10 cellular contexts compared by ENCODE assay signal in genomic region chr2:229408356-229408755, GRCh38.
DNase-seq lines count a peak whose midpoint lies in the region; ATAC-seq and TF ChIP-seq lines count a peak whose summit lies in the region.
"Had no signal": no experiment of that assay in that cellular context is flagged by ENCODE, and none has a peak within 500 bp of the region (broad histone marks: within the 10 kb centered on the region; RNA-seq: fewer than 3 reads in every experiment).

No MANE protein-coding gene starts in this region.

- H3K27ac ChIP-seq in SJSA1 (peak overlapping the region; percentile 100), smooth muscle cell (ENCODE audit: low read depth) (peak overlapping the region; percentile 88)

- H3K9me3 Mint-ChIP-seq in glutamatergic neuron (ENCODE audit: unreplicated experiment): no peaks in the 10 kb centered on the region
- peaks cover 7% of the 10 kb centered on the region for H3K9me3 Mint-ChIP-seq in activated T-helper 17 cell treated with anti-CD3 and anti-CD28 coated beads, Interleukin-2, amount 50 U/mL, for 72 hours

- H3K4me3 Mint-ChIP-seq in glutamatergic neuron (ENCODE audit: unreplicated experiment): no peak overlapping the region
- H3K4me3 Mint-ChIP-seq in activated T-helper 17 cell treated with anti-CD3 and anti-CD28 coated beads, Interleukin-2, amount 50 U/mL, for 72 hours: no peak overlapping the region

- H3K27me3 Mint-ChIP-seq in glutamatergic neuron (ENCODE audit: unreplicated experiment): peaks cover 1% of the 10 kb centered on the region
- peaks cover 7% of the 10 kb centered on the region for H3K27me3 Mint-ChIP-seq in activated T-helper 17 cell treated with anti-CD3 and anti-CD28 coated beads, Interleukin-2, amount 50 U/mL, for 72 hours
- H3K27me3 Mint-ChIP-seq: progenitor cell of endocrine pancreas had no signal

- H3K4me3 ChIP-seq in SJSA1: no peak overlapping the region
- H3K4me3 ChIP-seq in smooth muscle cell: no peak overlapping the region

- H3K36me3 Mint-ChIP-seq in glutamatergic neuron (ENCODE audit: unreplicated experiment): peaks cover 5% of the 10 kb centered on the region
- no peaks in the 10 kb centered on the region for H3K36me3 Mint-ChIP-seq in activated T-helper 17 cell treated with anti-CD3 and anti-CD28 coated beads, Interleukin-2, amount 50 U/mL, for 72 hours (ENCODE audit: low read depth)

- peak; percentile 98 for DNase-seq in HCEC 1CT
- peak; percentile 78 to 96 for DNase-seq in SJSA1 (ENCODE audit: low read depth in 1 of 2, low spot score in 2 of 2)
- no peak for DNase-seq in glutamatergic neuron
- DNase-seq in smooth muscle cell (lab: John Stamatoyannopoulos, UW; ENCODE audit: unreplicated experiment): no peak
- no peak for DNase-seq in D341Med (ENCODE audit: low spot score)
- DNase-seq in activated naive CD4-positive, alpha-beta T cell treated with anti-CD3 and anti-CD28 coated beads, Interleukin-2, amount 50 U/mL, for 16 hours: no peak
- DNase-seq: activated CD8-positive, alpha-beta memory T cell treated with anti-CD3 and anti-CD28 coated beads, Interleukin-2, amount 50 U/mL, for 4 hours had no signal

- peaks cover 31% of the 10 kb centered on the region for H3K4me1 Mint-ChIP-seq in glutamatergic neuron (ENCODE audit: low read depth, unreplicated experiment)
- H3K4me1 Mint-ChIP-seq in activated T-helper 17 cell treated with anti-CD3 and anti-CD28 coated beads, Interleukin-2, amount 50 U/mL, for 72 hours: no peaks in the 10 kb centered on the region

- peak overlapping the region; percentile 52 for H3K27ac Mint-ChIP-seq in glutamatergic neuron (ENCODE audit: unreplicated experiment)
- no peak overlapping the region for H3K27ac Mint-ChIP-seq in activated T-helper 17 cell treated with anti-CD3 and anti-CD28 coated beads, Interleukin-2, amount 50 U/mL, for 72 hours
- H3K27ac Mint-ChIP-seq: progenitor cell of endocrine pancreas had no signal

- H3K36me3 ChIP-seq in SJSA1 (no peaks in the 10 kb centered on the region), smooth muscle cell (ENCODE audit: low read depth) (no peaks in the 10 kb centered on the region)

- H3K9ac ChIP-seq in smooth muscle cell (ENCODE audit: low read depth): peak overlapping the region; percentile 76

- no peak overlapping the region for H2AFZ ChIP-seq in smooth muscle cell (ENCODE audit: low read depth)

- 0% methylated on average over 1 of the region's 1 CpG for WGBS in smooth muscle cell (ENCODE audit: low lambda C conversion rate)

- no peaks in the 10 kb centered on the region for H3K9me3 ChIP-seq in SJSA1 (replicated peaks)
- no peaks in the 10 kb centered on the region for H3K9me3 ChIP-seq in smooth muscle cell (replicated peaks; ENCODE audit: low read depth)

- no peaks in the 10 kb centered on the region for H3F3A ChIP-seq in smooth muscle cell (ENCODE audit: low read depth)

- H3K4me2 ChIP-seq in smooth muscle cell: peak overlapping the region; percentile 52

- no peaks in the 10 kb centered on the region for H3K79me2 ChIP-seq in smooth muscle cell (ENCODE audit: low read depth)

- ATAC-seq in HG02885 (IDR thresholded peaks at IDR 0.05; ENCODE audit: poor library complexity, unreplicated experiment): no peak
- ATAC-seq in activated T-helper 17 cell treated with anti-CD3 and anti-CD28 coated beads, Interleukin-2, amount 50 U/mL, for 72 hours (replicated peaks): no peak

- no peaks in the 10 kb centered on the region for H3K27me3 ChIP-seq in SJSA1 (replicated peaks)
- H3K27me3 ChIP-seq in smooth muscle cell (ENCODE audit: low read depth): no peaks in the 10 kb centered on the region

- TF ChIP-seq CTCF in glutamatergic neuron (IDR thresholded peaks at IDR 0.05; ENCODE audit: partially characterized antibody, unreplicated experiment) (no peak), smooth muscle cell (IDR thresholded peaks at IDR 0.05; ENCODE audit: borderline replicate concordance, insufficient read depth, poor library complexity, severe bottlenecking) (no peak)

- no peaks in the 10 kb centered on the region for H4K20me1 ChIP-seq in smooth muscle cell (ENCODE audit: low read depth)

- H3K4me1 ChIP-seq in SJSA1 (replicated peaks) (peaks cover 36% of the 10 kb centered on the region), smooth muscle cell (ENCODE audit: low read depth) (peaks cover 6% of the 10 kb centered on the region)

Comparison
In these comparisons a context has a peak if more than half of its experiments do, and no peak if none do; other contexts are left out.
1. DNase-seq: peak in HCEC 1CT (single experiment) and SJSA1 (2 of 2); none in glutamatergic neuron (single experiment), smooth muscle cell (single experiment), D341Med (single experiment) and activated naive CD4-positive, alpha-beta T cell treated with anti-CD3 and anti-CD28 coated beads, Interleukin-2, amount 50 U/mL, for 16 hours (single experiment).